Comparison of ENCODE assay signal across 23 cellular contexts in the genomic region with DNA sequence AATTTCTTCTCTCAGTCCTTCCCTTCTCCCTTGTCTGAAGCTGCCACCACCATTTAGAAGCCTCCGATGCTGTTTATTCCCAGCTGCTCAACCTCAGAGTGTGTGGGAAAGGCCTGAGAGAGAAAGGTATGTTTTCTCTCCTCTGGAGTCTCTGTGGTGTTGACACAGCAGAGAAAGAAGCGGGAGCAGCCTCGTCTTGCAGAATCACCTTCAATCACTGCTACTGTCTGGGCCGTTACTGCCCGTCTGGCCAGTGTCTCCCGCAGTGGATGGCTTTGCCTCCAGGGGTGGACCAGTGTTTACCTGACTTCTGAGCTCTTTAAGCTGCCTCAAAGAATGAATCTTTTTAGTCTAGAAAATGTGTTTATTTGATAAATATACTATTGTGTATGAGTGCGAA.
DNase-seq lines count a peak whose midpoint lies in the region; ATAC-seq, FAIRE-seq and TF ChIP-seq lines count a peak whose summit lies in the region.
"Had no signal": no experiment of that assay in that cellular context is flagged by ENCODE, and none has a peak within 500 bp of the region (broad histone marks: within the 10 kb centered on the region; RNA-seq: fewer than 3 reads in every experiment).

No MANE protein-coding gene starts in this region.

- TF ChIP-seq CTCF in astrocyte (IDR thresholded peaks at IDR 0.05; ENCODE audit: insufficient read depth, low read depth, low read length) (no peak), kidney (IDR thresholded peaks at IDR 0.05; ENCODE audit: borderline replicate concordance, extremely low read depth, insufficient read depth) (no peak), nephron progenitor cell (IDR thresholded peaks at IDR 0.05) (no peak), D721Med (IDR thresholded peaks at IDR 0.05; ENCODE audit: insufficient read depth, missing control alignments) (no peak)

- intact Hi-C loops in kidney (cut with DNase I): no loop called here

- H3K9me3 ChIP-seq in astrocyte (ENCODE audit: insufficient read depth, low read depth, low read length) (no peaks in the 10 kb centered on the region), kidney (ENCODE audit: control insufficient read depth in 1 of 2, low read length in 2 of 2) (no peaks in the 10 kb centered on the region)
- H3K9me3 ChIP-seq: BE2C, BLaER1 had no signal

- no peaks in the 10 kb centered on the region for H3K27me3 ChIP-seq in astrocyte (ENCODE audit: insufficient read depth, low read length)
- H3K27me3 ChIP-seq: BE2C had no signal

- H3K36me3 ChIP-seq in astrocyte (ENCODE audit: insufficient read depth, low read length) (no peaks in the 10 kb centered on the region), kidney (ENCODE audit: control insufficient read depth in 1 of 2, insufficient read depth in 2 of 2, low read length in 2 of 2) (no peaks in the 10 kb centered on the region)
- H3K36me3 ChIP-seq: BE2C, BLaER1 had no signal

- ATAC-seq in GM19455 (IDR thresholded peaks at IDR 0.05; ENCODE audit: unreplicated experiment): no peak
- ATAC-seq: GM12878 had no signal

- no peaks in the 10 kb centered on the region for H3K9me3 Mint-ChIP-seq in astrocyte (ENCODE audit: unreplicated experiment)
- peaks cover 15% of the 10 kb centered on the region for H3K9me3 Mint-ChIP-seq in nephron progenitor cell
- H3K9me3 Mint-ChIP-seq: CD14-positive monocyte; CD4-positive, CD25-positive, alpha-beta regulatory T cell; CD8-positive, alpha-beta memory T cell had no signal

- no peak for FAIRE-seq in astrocyte (lab: Jason Lieb, UNC)
- peak; percentile 25 for FAIRE-seq in kidney (lab: Jason Lieb, UNC)
- no peak for FAIRE-seq in D721Med (lab: Jason Lieb, UNC)
- FAIRE-seq: A204.1, GM12878, GM12892, GM18507 had no signal

- H3K27me3 Mint-ChIP-seq in astrocyte (ENCODE audit: low read depth, unreplicated experiment) (no peaks in the 10 kb centered on the region), nephron progenitor cell (ENCODE audit: low read depth, poor library complexity) (no peaks in the 10 kb centered on the region)
- H3K27me3 Mint-ChIP-seq: CD4-positive, alpha-beta memory T cell; CD4-positive, CD25-positive, alpha-beta regulatory T cell; CD8-positive, alpha-beta memory T cell had no signal

- no peak overlapping the region for H3K4me3 Mint-ChIP-seq in astrocyte (ENCODE audit: unreplicated experiment)
- H3K4me3 Mint-ChIP-seq in nephron progenitor cell: no peak overlapping the region
- H3K4me3 Mint-ChIP-seq: CD14-positive monocyte; CD4-positive, alpha-beta memory T cell; CD4-positive, CD25-positive, alpha-beta regulatory T cell; CD8-positive, alpha-beta memory T cell had no signal

- H3K36me3 Mint-ChIP-seq in astrocyte (ENCODE audit: low read depth, unreplicated experiment) (no peaks in the 10 kb centered on the region), nephron progenitor cell (ENCODE audit: low read depth) (no peaks in the 10 kb centered on the region)
- H3K36me3 Mint-ChIP-seq: CD14-positive monocyte; CD4-positive, alpha-beta memory T cell; CD4-positive, CD25-positive, alpha-beta regulatory T cell; CD8-positive, alpha-beta memory T cell had no signal

- no peaks in the 10 kb centered on the region for H4K20me1 ChIP-seq in astrocyte (ENCODE audit: insufficient read depth, low read length)

- H2AFZ ChIP-seq in astrocyte (ENCODE audit: low read depth, low read length): no peak overlapping the region

- no peak overlapping the region for H3K4me3 ChIP-seq in astrocyte (ENCODE audit: insufficient read depth, low read depth, low read length)
- H3K4me3 ChIP-seq in kidney (ENCODE audit: low read length in 2 of 2): no peak overlapping the region
- H3K4me3 ChIP-seq: BLaER1, GM12878 had no signal

- DNase-seq in astrocyte (ENCODE audit: low read depth) (no peak), kidney (no peak), nephron progenitor cell (no peak), dermis blood vessel endothelial cell (no peak), D721Med (ENCODE audit: insufficient read length, low spot score) (no peak), activated gamma-delta T cell treated with Interleukin-2 at 50 U/mL for 16 hours (no peak)
- DNase-seq: 8988T; ACHN; BE2C; C1 segment of cervical spinal cord; CD4-positive, alpha-beta memory T cell; CD4-positive, CD25-positive, alpha-beta regulatory T cell; CD8-positive, alpha-beta memory T cell; COR-L47; DMS79 treated with DMSO at 0.1 percent for 48 hours; GDM1 had no signal

- H3K9ac ChIP-seq in astrocyte (ENCODE audit: low read length) (no peak overlapping the region), kidney (ENCODE audit: low read length in 2 of 2) (no peak overlapping the region)
- H3K9ac ChIP-seq: BLaER1 had no signal

- H3K4me1 ChIP-seq in astrocyte (ENCODE audit: insufficient read depth, low read length) (no peaks in the 10 kb centered on the region), kidney (ENCODE audit: control insufficient read depth in 1 of 2, insufficient read depth in 1 of 2, low read depth in 1 of 2, low read length in 2 of 2) (no peaks in the 10 kb centered on the region)
- H3K4me1 ChIP-seq: BE2C, BLaER1 had no signal

- H3K79me2 ChIP-seq in astrocyte (ENCODE audit: insufficient read depth, low read length): no peaks in the 10 kb centered on the region

- peak overlapping the region; percentile 34 for H3K27ac Mint-ChIP-seq in astrocyte (ENCODE audit: unreplicated experiment)
- H3K27ac Mint-ChIP-seq in nephron progenitor cell: peak overlapping the region; percentile 54
- H3K27ac Mint-ChIP-seq: CD14-positive monocyte; CD4-positive, alpha-beta memory T cell; CD4-positive, CD25-positive, alpha-beta regulatory T cell; CD8-positive, alpha-beta memory T cell had no signal

- H3K4me1 Mint-ChIP-seq in astrocyte (ENCODE audit: low read depth, unreplicated experiment): no peaks in the 10 kb centered on the region
- peaks cover 13% of the 10 kb centered on the region for H3K4me1 Mint-ChIP-seq in nephron progenitor cell
- H3K4me1 Mint-ChIP-seq: CD14-positive monocyte; CD4-positive, alpha-beta memory T cell; CD4-positive, CD25-positive, alpha-beta regulatory T cell; CD8-positive, alpha-beta memory T cell had no signal

- no peak overlapping the region for H3K27ac ChIP-seq in astrocyte (ENCODE audit: low read depth, low read length)
- no peak overlapping the region for H3K27ac ChIP-seq in kidney (ENCODE audit: low read depth in 2 of 2, low read length in 2 of 2)
- H3K27ac ChIP-seq: BLaER1 had no signal

- H3K4me2 ChIP-seq in astrocyte (ENCODE audit: low read length): no peak overlapping the region
- H3K4me2 ChIP-seq: BLaER1 had no signal
